7 cellular contexts compared by ENCODE assay signal in genomic region chr6:31729979-31730630, GRCh38. TPM values are rescaled to one million over a fixed set of nuclear protein-coding genes. Genes with fewer than 3 reads are reported as not detected.
DNase-seq lines count a peak whose midpoint lies in the region; ATAC-seq and TF ChIP-seq lines count a peak whose summit lies in the region.

No MANE protein-coding gene starts in this region.

- ATAC-seq in GM18867 (IDR thresholded peaks at IDR 0.05; ENCODE audit: unreplicated experiment) (peak; percentile 35), heart left ventricle (peak; percentile 82 to 87 (median 84))

- intact Hi-C loops in heart left ventricle (cut with DNase I) = loop anchor here in 8 of 10 donors (2.0 to 10.0 kb wide), 10 partner anchors 27 to 105 kb away; partner anchors contain the start of genes LY6G5C (in 3 of the 8), ABHD16A (in 2 of the 8), HSPA1B (in 1 of the 8) and SAPCD1 (in 1 of the 8)

- H3K9me3 ChIP-seq in heart left ventricle = no peaks in the 10 kb centered on the region
- H3K9me3 ChIP-seq in parathyroid adenoma (ENCODE audit: control insufficient read depth, low read length) = no peaks in the 10 kb centered on the region

- H3K27ac ChIP-seq in heart left ventricle = peak overlapping the region; percentile 70 to 99 (median 97)
- H3K27ac ChIP-seq in parathyroid adenoma = peak overlapping the region; percentile 61

- H3K9ac ChIP-seq in parathyroid adenoma = no peak overlapping the region

- WGBS in heart left ventricle, 4 donors = 2 to 4% (median 2%) methylated on average over 39 to 46 of the region's 46 CpGs

- H3K4me3 ChIP-seq in heart left ventricle (peak overlapping the region; percentile 52 to 95 (median 76)), parathyroid adenoma (ENCODE audit: low read depth, low read length) (peak overlapping the region; percentile 94)

- TF ChIP-seq POLR2A in heart left ventricle (IDR thresholded peaks at IDR 0.05) = peak; percentile 12 to 75

- H3K36me3 ChIP-seq in heart left ventricle = peaks cover 3 to 77% (median 61%) of the 10 kb centered on the region in 9 donors
- no peaks in the 10 kb centered on the region for H3K36me3 ChIP-seq in parathyroid adenoma (ENCODE audit: control insufficient read depth, insufficient read depth, low read length)

- H3K4me1 ChIP-seq in heart left ventricle (peaks cover 5 to 87% (median 36%) of the 10 kb centered on the region in 12 donors), parathyroid adenoma (peaks cover 5% of the 10 kb centered on the region)

- TF ChIP-seq CTCF in heart left ventricle (IDR thresholded peaks at IDR 0.05) (peak in 1 of 12 donors; percentile 6), parathyroid adenoma (IDR thresholded peaks at IDR 0.05) (no peak)

- peak overlapping the region; percentile 70 for H2AFZ ChIP-seq in parathyroid adenoma

- DNase-seq in HuH-7.5 (ENCODE audit: low spot score) = peak; percentile 60
- DNase-seq in SW480 (ENCODE audit: low spot score) = peak; percentile 78
- peak in 49 of 56 donors; percentile 12 to 80 (median 56) for DNase-seq in amygdala (lab: John Stamatoyannopoulos, UW)
- peak; percentile 90 to 95 (median 94) for DNase-seq in heart left ventricle
- peak; percentile 87 for DNase-seq in ureter (ENCODE audit: low spot score)

- no peaks in the 10 kb centered on the region for H3K79me2 ChIP-seq in parathyroid adenoma

- H3K4me2 ChIP-seq in parathyroid adenoma (ENCODE audit: low read length) = peak overlapping the region; percentile 98

- H3K27me3 ChIP-seq in heart left ventricle = no peaks in the 10 kb centered on the region
- H3K27me3 ChIP-seq in parathyroid adenoma (ENCODE audit: control insufficient read depth, insufficient read depth, low read length) = no peaks in the 10 kb centered on the region

RNA-seq across cellular contexts. Expression of gene DDAH2, which starts 1.0 kb away (rescaled TPM):
- total RNA-seq in heart left ventricle (10 to 100 TPM; 42.3 to 69.7 (median 53.2) TPM), ureter (33.3 TPM)
- 10 to 100 TPM; 62.1 to 80.5 TPM for polyA plus RNA-seq in heart left ventricle

RNA-seq across cellular contexts. Expression of gene CLIC1, which starts 6.2 kb away (rescaled TPM):
- total RNA-seq in heart left ventricle (100 to 1,000 TPM in 6 of 9 donors, 10 to 100 TPM in 3; 72.5 to 310 (median 124) TPM), ureter (276 TPM)
- 100 to 1,000 TPM in 1 of 2 donors, 10 to 100 TPM in 1; 68.0 to 392 TPM for polyA plus RNA-seq in heart left ventricle

RNA-seq across cellular contexts. Expression of gene MPIG6B, which starts 6.9 kb away (rescaled TPM):
- under 1 TPM in 7 of 9 donors, not detected in 2; 0.19 to 1.00 (median 0.42) TPM for total RNA-seq in heart left ventricle
- polyA plus RNA-seq in heart left ventricle = under 1 TPM; 0.17 to 0.23 TPM
- total RNA-seq in ureter = 0.26 TPM

RNA-seq across cellular contexts. Expression of gene LY6G6C, which starts 8.6 kb away (rescaled TPM):
- total RNA-seq in heart left ventricle = under 1 TPM in 1 of 9 donors, not detected in 8; 0.27 TPM
- not detected for polyA plus RNA-seq in heart left ventricle
- not detected for total RNA-seq in ureter

RNA-seq across cellular contexts. Expression of gene MSH5, which starts 9.7 kb away (rescaled TPM):
- total RNA-seq in heart left ventricle (1 to 10 TPM in 7 of 9 donors, under 1 TPM in 2; 0.44 to 8.4 (median 1.9) TPM), ureter (27.8 TPM)
- polyA plus RNA-seq in heart left ventricle = 1 to 10 TPM; 1.0 to 2.3 TPM

Comparison
In these comparisons a context has a peak if more than half of its experiments do, and no peak if none do; other contexts are left out.
1. Peak in every context shown above with its lines: DNase-seq, ATAC-seq, H3K4me3 ChIP-seq and H3K27ac ChIP-seq.